ENCODE assay signal across 8 cellular contexts in the genomic region with DNA sequence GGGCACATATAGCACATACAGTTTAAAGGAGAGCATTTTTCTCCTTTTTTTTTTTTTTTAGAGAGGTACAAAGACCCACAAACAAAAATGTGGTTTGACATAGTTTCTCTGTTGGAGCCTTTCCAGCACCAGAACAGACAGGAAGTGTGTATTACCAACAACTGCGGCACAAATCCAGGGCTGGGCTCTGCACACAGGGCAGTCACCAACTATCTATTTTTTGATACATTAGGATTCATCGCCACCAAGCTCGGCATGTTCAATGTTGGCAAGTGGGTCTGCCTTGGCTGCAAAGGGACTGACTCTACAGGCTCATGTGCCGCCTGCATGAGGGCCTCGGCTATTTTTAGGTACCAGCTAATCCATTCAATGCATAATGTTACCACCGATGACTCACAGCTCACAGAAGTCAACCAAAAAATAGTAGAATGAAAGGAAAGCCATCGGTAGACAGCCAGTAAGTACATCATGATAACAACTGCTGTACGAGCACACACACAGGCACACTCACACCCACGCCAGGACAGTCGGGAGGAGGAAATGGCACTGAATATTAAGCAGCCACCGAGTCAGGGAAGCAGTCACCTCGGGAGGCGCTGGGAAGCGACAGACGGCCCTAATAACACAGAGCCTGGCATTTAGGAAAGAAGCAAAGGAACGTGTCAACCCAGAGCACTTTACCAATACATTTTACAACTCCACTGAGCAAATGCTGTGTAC.
DNase-seq lines count a peak whose midpoint lies in the region; ATAC-seq and TF ChIP-seq lines count a peak whose summit lies in the region.

No MANE protein-coding gene starts in this region.

- no peak overlapping the region for H3K4me3 ChIP-seq in BJ (ENCODE audit: low read depth, low read length)
- H3K4me3 ChIP-seq in upper lobe of right lung: peak overlapping the region; percentile 0

- DNase-seq in BJ (ENCODE audit: low read depth) (peak; percentile 87), SK-MEL-5 (ENCODE audit: low read depth, low spot score) (peak; percentile 94), glomerular visceral epithelial cell (ENCODE audit: extremely low spot score) (peak; percentile 84), posterior cingulate gyrus (peak in 9 of 10 donors; percentile 38 to 95 (median 62)), upper lobe of right lung (no peak)

- peak overlapping the region; percentile 86 for H3K27ac Mint-ChIP-seq in activated naive CD4-positive, alpha-beta T cell treated with anti-CD3 and anti-CD28 coated beads, Interleukin-2, amount 50 U/mL, for 24 hours

- TF ChIP-seq CTCF in BJ (IDR thresholded peaks at IDR 0.05; ENCODE audit: insufficient read depth, low read depth, low read length): no peak
- TF ChIP-seq CTCF in upper lobe of right lung (IDR thresholded peaks at IDR 0.05): no peak

- H3K4me1 ChIP-seq in upper lobe of right lung: peaks cover 40% of the 10 kb centered on the region

- intact Hi-C loops in posterior cingulate gyrus (cut with DNase I) (no loop called here), upper lobe of right lung (cut with DNase I) (no loop called here)

- H3K9me3 ChIP-seq in upper lobe of right lung: no peaks in the 10 kb centered on the region

- in situ Hi-C loops in SK-MEL-5 (cut with HindIII; ENCODE audit: low pct_unique_long_range_greater_than_20kb, low sequenced_read_pairs): no loop called here

- H3K36me3 ChIP-seq in BJ (ENCODE audit: control insufficient read depth, insufficient read depth, low read length) (no peaks in the 10 kb centered on the region), upper lobe of right lung (no peaks in the 10 kb centered on the region)

- POLR2A ChIA-PET in BJ (lab: Charles Lee): no interaction called here

- no peaks in the 10 kb centered on the region for H3K27me3 Mint-ChIP-seq in activated naive CD4-positive, alpha-beta T cell treated with anti-CD3 and anti-CD28 coated beads, Interleukin-2, amount 50 U/mL, for 24 hours

- CTCF ChIA-PET in BJ (lab: Yijun Ruan, JAX): interaction anchor here (1.8 to 9.1 kb wide), 2 partner anchors 13 to 90 kb away, joined by 5 to 70 read pairs; no protein-coding TSS in a partner anchor

- H3K27ac ChIP-seq in upper lobe of right lung: peak overlapping the region; percentile 40

- H3K36me3 Mint-ChIP-seq in activated naive CD4-positive, alpha-beta T cell treated with anti-CD3 and anti-CD28 coated beads, Interleukin-2, amount 50 U/mL, for 24 hours: no peaks in the 10 kb centered on the region

- H3K27me3 ChIP-seq in BJ (ENCODE audit: control insufficient read depth, insufficient read depth, low read length): no peaks in the 10 kb centered on the region
- H3K27me3 ChIP-seq in upper lobe of right lung: no peaks in the 10 kb centered on the region

- peaks cover 75% of the 10 kb centered on the region for H3K4me1 Mint-ChIP-seq in activated naive CD4-positive, alpha-beta T cell treated with anti-CD3 and anti-CD28 coated beads, Interleukin-2, amount 50 U/mL, for 24 hours

- H3K9me3 Mint-ChIP-seq in activated naive CD4-positive, alpha-beta T cell treated with anti-CD3 and anti-CD28 coated beads, Interleukin-2, amount 50 U/mL, for 24 hours: no peaks in the 10 kb centered on the region

- ATAC-seq in GM19397 (IDR thresholded peaks at IDR 0.05; ENCODE audit: unreplicated experiment) (peak; percentile 46), HG03520 (IDR thresholded peaks at IDR 0.05; ENCODE audit: unreplicated experiment) (peak; percentile 65), upper lobe of right lung (peak; percentile 67)

- H3K4me3 Mint-ChIP-seq in activated naive CD4-positive, alpha-beta T cell treated with anti-CD3 and anti-CD28 coated beads, Interleukin-2, amount 50 U/mL, for 24 hours: peak overlapping the region; percentile 63
